In the genomic region with DNA sequence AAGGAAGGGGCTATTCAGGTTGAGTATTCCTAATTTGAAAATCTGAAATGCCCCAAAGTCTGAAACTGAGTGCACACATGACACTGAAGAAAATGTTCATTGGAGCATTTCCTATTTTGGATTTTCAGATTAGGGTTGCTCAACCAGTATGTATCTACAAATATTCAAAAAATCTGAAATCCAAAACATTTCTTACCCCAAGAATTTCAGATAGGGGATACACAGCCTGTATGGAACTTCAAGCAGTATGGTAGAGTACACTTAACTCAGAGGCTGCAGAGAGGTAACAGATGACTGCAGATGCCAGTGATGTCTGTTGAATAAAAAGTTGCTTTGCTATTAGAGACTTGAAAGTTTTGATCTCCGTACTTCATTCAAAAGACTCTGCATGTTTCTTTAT, we compare ENCODE assay signal across 35 cellular contexts. TPM values are rescaled to one million over a fixed set of nuclear protein-coding genes. Genes with fewer than 3 reads are reported as not detected.
DNase-seq lines count a peak whose midpoint lies in the region; ATAC-seq, FAIRE-seq and TF ChIP-seq lines count a peak whose summit lies in the region.
"Had no signal": no experiment of that assay in that cellular context is flagged by ENCODE, and none has a peak within 500 bp of the region (broad histone marks: within the 10 kb centered on the region; RNA-seq: fewer than 3 reads in every experiment).

No MANE protein-coding gene starts in this region.

- intact Hi-C loops in activated CD8-positive, alpha-beta T cell treated with anti-CD3 and anti-CD28 coated beads for 36 hours (cut with micrococcal nuclease), result no loop called here

- FAIRE-seq in keratinocyte (lab: Jason Lieb, UNC), result peak; percentile 17
- FAIRE-seq: A549, GM12891, islet of Langerhans, TTC549 had no signal

- H3K9me1 ChIP-seq in keratinocyte (ENCODE audit: control insufficient read depth, extremely low read depth, insufficient read depth, low read length), result peaks cover 4% of the 10 kb centered on the region

- H3K9me3 ChIP-seq in GM23248 (ENCODE audit: low read depth) (no peaks in the 10 kb centered on the region), keratinocyte (ENCODE audit: control insufficient read depth, low read depth, low read length) (no peaks in the 10 kb centered on the region)
- H3K9me3 ChIP-seq: A549, BLaER1, mucosa of descending colon, ovary, stomach had no signal

- ATAC-seq in activated CD8-positive, alpha-beta T cell treated with anti-CD3 and anti-CD28 coated beads for 36 hours, result no peak
- ATAC-seq in GM21528 (IDR thresholded peaks at IDR 0.05; ENCODE audit: low FRiP score, unreplicated experiment) (no peak), HG03045 (IDR thresholded peaks at IDR 0.05; ENCODE audit: unreplicated experiment) (no peak)
- ATAC-seq: effector memory CD8-positive, alpha-beta T cell; esophagus mucosa; mucosa of descending colon; natural killer cell treated with Interleukin-12 subunit alpha and Interleukin-12 subunit beta and Interleukin-15 and Interleukin-18, amount 100 ng/mL, for 72 hours; Panc1; T-cell had no signal

- no peak overlapping the region for H3K27ac ChIP-seq in GM23248
- H3K27ac ChIP-seq in keratinocyte (ENCODE audit: control insufficient read depth, insufficient read depth, low read length), result no peak overlapping the region
- H3K27ac ChIP-seq: A549, BLaER1, ovary had no signal

- POLR2A ChIA-PET in activated CD8-positive, alpha-beta T cell treated with anti-CD3 and anti-CD28 coated beads for 36 hours (lab: Charles Lee), result interaction anchor here (1.0 to 2.9 kb wide), 3 partner anchors 10 to 17 kb away, joined by 3 to 8 read pairs (median 3); no protein-coding TSS in a partner anchor

- H3K9me3 Mint-ChIP-seq in activated CD8-positive, alpha-beta T cell treated with anti-CD3 and anti-CD28 coated beads for 36 hours, result no peaks in the 10 kb centered on the region
- H3K9me3 Mint-ChIP-seq: activated naive CD4-positive, alpha-beta T cell treated with anti-CD3 and anti-CD28 coated beads for 36 hours; activated T-helper 1 cell treated with anti-CD3 and anti-CD28 coated beads, Interleukin-12 subunit alpha, Interleukin-12 subunit beta, Interleukin-2, Interleukin-4 antibody, amounts not matched to agents 30 ng/mL and 10 ng/mL and 1 ng/mL, durations not matched to agents 14 hours and 24 hours and 36 hours; effector memory CD8-positive, alpha-beta T cell; HFFc6; IgD-negative memory B cell; natural killer cell treated with Interleukin-12 subunit alpha and Interleukin-12 subunit beta and Interleukin-15 and Interleukin-18, amount 100 ng/mL, for 72 hours; T-cell had no signal

- H2AFZ ChIP-seq in GM23248 (no peak overlapping the region), keratinocyte (ENCODE audit: control insufficient read depth, low read length) (no peak overlapping the region)

- H3K4me3 Mint-ChIP-seq in activated CD8-positive, alpha-beta T cell treated with anti-CD3 and anti-CD28 coated beads for 36 hours, result no peak overlapping the region
- H3K4me3 Mint-ChIP-seq: activated naive CD4-positive, alpha-beta T cell treated with anti-CD3 and anti-CD28 coated beads for 36 hours; activated T-helper 1 cell treated with anti-CD3 and anti-CD28 coated beads, Interleukin-12 subunit alpha, Interleukin-12 subunit beta, Interleukin-2, Interleukin-4 antibody, amounts not matched to agents 30 ng/mL and 10 ng/mL and 1 ng/mL, durations not matched to agents 14 hours and 24 hours and 36 hours; effector memory CD8-positive, alpha-beta T cell; HFFc6; IgD-negative memory B cell; natural killer cell treated with Interleukin-12 subunit alpha and Interleukin-12 subunit beta and Interleukin-15 and Interleukin-18, amount 100 ng/mL, for 72 hours; T-cell had no signal

- H3K36me3 Mint-ChIP-seq in activated CD8-positive, alpha-beta T cell treated with anti-CD3 and anti-CD28 coated beads for 36 hours (ENCODE audit: low read depth), result peaks cover 33% of the 10 kb centered on the region

- no peaks in the 10 kb centered on the region for H3K9me2 ChIP-seq in GM23248 (ENCODE audit: insufficient read depth)

- dilution Hi-C loops in keratinocyte (cut with MboI; ENCODE audit: extremely low pct_ligation_motif_present, low sequenced_read_pairs), result no loop called here

- DNase-seq in AG10803 (ENCODE audit: low read depth) (peak; percentile 66), GM23248 (no peak), choroid plexus epithelial cell (ENCODE audit: low read depth) (peak; percentile 23), keratinocyte (ENCODE audit: low read depth, low spot score) (no peak), HuH-7 (ENCODE audit: low spot score) (no peak)
- DNase-seq in activated CD8-positive, alpha-beta T cell treated with anti-CD3 and anti-CD28 coated beads for 36 hours, result no peak
- DNase-seq: activated CD4-positive, alpha-beta T cell treated with anti-CD3 and anti-CD28 coated beads, Interleukin-2, amount 50 U/mL, for 4 hours; activated CD8-positive, alpha-beta memory T cell treated with anti-CD3 and anti-CD28 coated beads, Interleukin-2, amount 50 U/mL, for 4 hours; activated naive CD4-positive, alpha-beta T cell treated with anti-CD3 and anti-CD28 coated beads for 36 hours; effector memory CD8-positive, alpha-beta T cell; HFFc6; mucosa of descending colon; NCI-H1092 treated with DMSO at 0.1 percent for 48 hours; NCI-H187; NCI-H524 treated with DMSO at 0.1 percent for 48 hours; ovary; SHP77; stimulated activated CD4-positive, alpha-beta T cell treated with anti-CD3 and anti-CD28 coated beads, Interleukin-2, amount 100 ng/mL, for 24 hours; stomach; T-cell; trophoblast cell had no signal

- no peak overlapping the region for H3K27ac Mint-ChIP-seq in activated CD8-positive, alpha-beta T cell treated with anti-CD3 and anti-CD28 coated beads for 36 hours
- H3K27ac Mint-ChIP-seq: activated naive CD4-positive, alpha-beta T cell treated with anti-CD3 and anti-CD28 coated beads for 36 hours; activated T-helper 1 cell treated with anti-CD3 and anti-CD28 coated beads, Interleukin-12 subunit alpha, Interleukin-12 subunit beta, Interleukin-2, Interleukin-4 antibody, amounts not matched to agents 30 ng/mL and 10 ng/mL and 1 ng/mL, durations not matched to agents 14 hours and 24 hours and 36 hours; effector memory CD8-positive, alpha-beta T cell; HFFc6; IgD-negative memory B cell; natural killer cell treated with Interleukin-12 subunit alpha and Interleukin-12 subunit beta and Interleukin-15 and Interleukin-18, amount 100 ng/mL, for 72 hours; T-cell had no signal

- no peak overlapping the region for H3K4me3 ChIP-seq in AG10803 (ENCODE audit: low read length)
- H3K4me3 ChIP-seq in GM23248, result peak overlapping the region; percentile 16; the same call in 1 of the 2 replicates
- no peak overlapping the region for H3K4me3 ChIP-seq in choroid plexus epithelial cell (ENCODE audit: low read depth, low read length)
- no peak overlapping the region for H3K4me3 ChIP-seq in keratinocyte (ENCODE audit: control insufficient read depth in 2 of 3, extremely low read depth in 1 of 3, insufficient read depth in 2 of 3, low read depth in 1 of 3, low read length in 3 of 3)
- H3K4me3 ChIP-seq: A549, BLaER1, mucosa of descending colon, ovary had no signal

- TF ChIP-seq CTCF in AG10803 (conservative IDR thresholded peaks at IDR 0.05; ENCODE audit: low read length) (no peak), choroid plexus epithelial cell (conservative IDR thresholded peaks at IDR 0.05; ENCODE audit: low read depth, low read length) (no peak), keratinocyte (optimal IDR thresholded peaks at IDR 0.05 in 1 of 3, IDR thresholded peaks at IDR 0.05 in 1 of 3, conservative IDR thresholded peaks at IDR 0.05 in 1 of 3; ENCODE audit: extremely low read depth in 1 of 3, insufficient read depth in 2 of 3, low read length in 3 of 3) (no peak)
- TF ChIP-seq CTCF in activated CD8-positive, alpha-beta T cell treated with anti-CD3 and anti-CD28 coated beads for 36 hours (IDR thresholded peaks at IDR 0.05), result no peak

- no peaks in the 10 kb centered on the region for H3K27me3 Mint-ChIP-seq in activated CD8-positive, alpha-beta T cell treated with anti-CD3 and anti-CD28 coated beads for 36 hours
- H3K27me3 Mint-ChIP-seq: effector memory CD8-positive, alpha-beta T cell; IgD-negative memory B cell; natural killer cell treated with Interleukin-12 subunit alpha and Interleukin-12 subunit beta and Interleukin-15 and Interleukin-18, amount 100 ng/mL, for 72 hours; T-cell had no signal

- peak overlapping the region; percentile 50 for H3K4me2 ChIP-seq in GM23248 (ENCODE audit: unreplicated experiment)
- peak overlapping the region; percentile 10 for H3K4me2 ChIP-seq in keratinocyte (ENCODE audit: control insufficient read depth, extremely low read depth, insufficient read depth, low read depth, low read length)
- H3K4me2 ChIP-seq: A549 had no signal

- 59 to 69% methylated on average over 1 of the region's 1 CpG for WGBS in GM23248 (ENCODE audit: low coverage in 1 of 2, low lambda C conversion rate in 2 of 2, missing lambda C conversion rate in 2 of 2), 2 experiments

- CTCF ChIA-PET in activated CD8-positive, alpha-beta T cell treated with anti-CD3 and anti-CD28 coated beads for 36 hours (lab: Charles Lee), result interaction anchor here (0.8 to 2.9 kb wide), 4 partner anchors 10 to 447 kb away, joined by 3 to 11 read pairs (median 4); partner anchors contain the start of gene TAF12

- H3K36me3 ChIP-seq in GM23248 (ENCODE audit: low read depth) (peaks cover 16% of the 10 kb centered on the region), keratinocyte (ENCODE audit: control insufficient read depth in 2 of 2, extremely low read depth in 1 of 2, insufficient read depth in 2 of 2, low read length in 2 of 2) (peaks cover 8 to 42% of the 10 kb centered on the region in 2 experiments)
- H3K36me3 ChIP-seq: ovary had no signal

- in situ Hi-C loops in GM23248 (cut with MboI), result no loop called here

- H3K79me2 ChIP-seq in GM23248 (ENCODE audit: insufficient read depth) (peaks cover 100% of the 10 kb centered on the region), keratinocyte (ENCODE audit: control insufficient read depth, insufficient read depth, low read length) (peaks cover 100% of the 10 kb centered on the region)

- H3K4me1 ChIP-seq in GM23248 (ENCODE audit: insufficient read depth) (peaks cover 37% of the 10 kb centered on the region), keratinocyte (ENCODE audit: control insufficient read depth, extremely low read depth, insufficient read depth, low read length) (peaks cover 16% of the 10 kb centered on the region)

- peaks cover 23% of the 10 kb centered on the region for H3K4me1 Mint-ChIP-seq in activated CD8-positive, alpha-beta T cell treated with anti-CD3 and anti-CD28 coated beads for 36 hours (ENCODE audit: low read depth)

- no peaks in the 10 kb centered on the region for H3K27me3 ChIP-seq in GM23248 (replicated peaks; ENCODE audit: insufficient read depth)
- no peaks in the 10 kb centered on the region for H3K27me3 ChIP-seq in keratinocyte (ENCODE audit: control insufficient read depth, extremely low read depth, insufficient read depth, low read length)
- H3K27me3 ChIP-seq: BLaER1, ovary, stomach had no signal

- peaks cover 22% of the 10 kb centered on the region for H3F3A ChIP-seq in GM23248 (ENCODE audit: insufficient read depth)

- H4K20me1 ChIP-seq in GM23248 (ENCODE audit: insufficient read depth), result peaks cover 54% of the 10 kb centered on the region
- H4K20me1 ChIP-seq in keratinocyte (ENCODE audit: control insufficient read depth, extremely low read depth, insufficient read depth, low read length), result peaks cover 53% of the 10 kb centered on the region

- H3K9ac ChIP-seq in GM23248 (peak overlapping the region; percentile 6; the same call in 1 of the 2 replicates), keratinocyte (ENCODE audit: control insufficient read depth, extremely low read depth, insufficient read depth, low read length) (no peak overlapping the region)
- H3K9ac ChIP-seq: BLaER1 had no signal

RNA-seq across cellular contexts. Expression of gene YTHDF2, which starts 19.0 kb away (rescaled TPM):
- 46.7 and 51.9 TPM in 2 replicates for total RNA-seq in GM23248 (2014; rRNA removed; shearing (Covaris generic))
- polyA plus RNA-seq in GM23248 (2016; fragmentation: Nextera tagmentation; extraction: Ambion mirVana) (80.2 and 81.9 TPM in 2 replicates), keratinocyte (88.0 to 103 TPM (median 90.8 TPM) in 3 replicates)
- polyA plus RNA-seq in keratinocyte (2011; ENCODE audit: low read depth), result 30.0 TPM
- 53.2 and 87.7 TPM in 2 replicates for polyA plus RNA-seq in keratinocyte (2011; cell fraction: cytosol; rRNA removed)
- polyA plus RNA-seq in keratinocyte (2011; cell fraction: nucleus; rRNA removed), result 96.6 and 114 TPM in 2 replicates
- polyA plus RNA-seq in keratinocyte (2012; ENCODE audit: low replicate concordance), result 60.6 and 71.4 TPM in 2 replicates
- polyA minus RNA-seq in keratinocyte, result 117 to 145 TPM (median 136 TPM) in 3 replicates
- 63.3 TPM for polyA minus RNA-seq in keratinocyte (2011; cell fraction: cytosol; rRNA and poly(A)+ RNA removed)
- polyA minus RNA-seq in keratinocyte (2011; cell fraction: nucleus; rRNA and poly(A)+ RNA removed), result 68.0 and 159 TPM in 2 replicates
- 10 to 100 TPM; 72.2 to 82.1 TPM for total RNA-seq in activated CD8-positive, alpha-beta T cell treated with anti-CD3 and anti-CD28 coated beads for 36 hours

RNA-seq across cellular contexts. Expression of gene OPRD1, which starts 56.3 kb away (rescaled TPM):
- total RNA-seq in GM23248 (2014; rRNA removed; shearing (Covaris generic)), result not detected in 2 replicates
- not detected in 2 replicates for polyA plus RNA-seq in GM23248 (2016; fragmentation: Nextera tagmentation; extraction: Ambion mirVana)
- polyA plus RNA-seq in keratinocyte, result not detected in 3 replicates
- polyA plus RNA-seq in keratinocyte (2011; ENCODE audit: low read depth), result not detected
- polyA plus RNA-seq in keratinocyte (2011; cell fraction: cytosol; rRNA removed), result not detected in 2 replicates
- not detected in 2 replicates for polyA plus RNA-seq in keratinocyte (2011; cell fraction: nucleus; rRNA removed)
- 0.01 TPM in 1 of 2 replicates, not detected in the other for polyA plus RNA-seq in keratinocyte (2012; ENCODE audit: low replicate concordance)
- 0.03 TPM in 1 of 3 replicates, not detected in the others for polyA minus RNA-seq in keratinocyte
- not detected for polyA minus RNA-seq in keratinocyte (2011; cell fraction: cytosol; rRNA and poly(A)+ RNA removed)
- polyA minus RNA-seq in keratinocyte (2011; cell fraction: nucleus; rRNA and poly(A)+ RNA removed), result not detected in 2 replicates
- under 1 TPM in 1 of 2 experiments, not detected in 1; 0.02 TPM for total RNA-seq in activated CD8-positive, alpha-beta T cell treated with anti-CD3 and anti-CD28 coated beads for 36 hours
- total RNA-seq: activated naive CD4-positive, alpha-beta T cell treated with anti-CD3 and anti-CD28 coated beads for 36 hours; esophagus mucosa; HFFc6; lower leg skin; natural killer cell treated with Interleukin-12 subunit alpha and Interleukin-12 subunit beta and Interleukin-15 and Interleukin-18, amount 100 ng/mL, for 72 hours; renal cortical epithelial cell; T-cell had no signal
- polyA plus RNA-seq: A549, ovary had no signal

Comparison
In these comparisons a context has a peak if more than half of its experiments do, and no peak if none do; other contexts are left out.
1. DNase-seq: peak in AG10803 (single experiment) and choroid plexus epithelial cell (single experiment); none in GM23248 (single experiment), keratinocyte (single experiment), HuH-7 (single experiment) and activated CD8-positive, alpha-beta T cell treated with anti-CD3 and anti-CD28 coated beads for 36 hours (single experiment).